1 cellular context compared by ENCODE assay signal in the genomic region with DNA sequence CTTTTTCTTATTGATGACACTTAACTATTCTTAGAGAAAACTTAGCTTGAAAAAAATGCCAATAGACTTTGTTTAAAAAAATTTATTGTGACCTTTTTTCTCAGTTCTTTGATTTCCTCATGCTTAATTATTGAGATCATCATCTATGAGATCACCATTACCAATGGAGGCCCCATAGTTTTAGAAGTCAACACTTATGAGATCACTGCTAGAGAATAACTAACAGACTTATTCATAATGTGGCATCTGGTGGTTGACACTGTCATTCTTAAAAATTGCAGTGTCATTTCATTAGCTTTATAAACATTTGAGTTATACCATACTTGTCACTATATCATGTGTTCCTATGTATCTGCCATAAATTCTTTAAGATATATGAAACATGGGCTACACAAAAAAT.
TF ChIP-seq lines count a peak whose summit lies in the region.

No MANE protein-coding gene starts in this region.

TF ChIP-seq in K562, 482 proteins besides CTCF, POLR2A, EP300 and RAD21 (continued from another document):
- TF ChIP-seq, protein P1, sequence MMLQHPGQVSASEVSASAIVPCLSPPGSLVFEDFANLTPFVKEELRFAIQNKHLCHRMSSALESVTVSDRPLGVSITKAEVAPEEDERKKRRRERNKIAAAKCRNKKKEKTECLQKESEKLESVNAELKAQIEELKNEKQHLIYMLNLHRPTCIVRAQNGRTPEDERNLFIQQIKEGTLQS (IDR thresholded peaks at IDR 0.05): 0 out of 2 replicates have a peak, but pooled peaks have one; percentile 29
- TF ChIP-seq, protein P1 (CRISPR knock-in tag; conservative IDR thresholded peaks at IDR 0.05): no peak
- no peak for TF ChIP-seq TEAD1 (CRISPR knock-in tag; IDR thresholded peaks at IDR 0.05)
- TF ChIP-seq, protein P2, sequence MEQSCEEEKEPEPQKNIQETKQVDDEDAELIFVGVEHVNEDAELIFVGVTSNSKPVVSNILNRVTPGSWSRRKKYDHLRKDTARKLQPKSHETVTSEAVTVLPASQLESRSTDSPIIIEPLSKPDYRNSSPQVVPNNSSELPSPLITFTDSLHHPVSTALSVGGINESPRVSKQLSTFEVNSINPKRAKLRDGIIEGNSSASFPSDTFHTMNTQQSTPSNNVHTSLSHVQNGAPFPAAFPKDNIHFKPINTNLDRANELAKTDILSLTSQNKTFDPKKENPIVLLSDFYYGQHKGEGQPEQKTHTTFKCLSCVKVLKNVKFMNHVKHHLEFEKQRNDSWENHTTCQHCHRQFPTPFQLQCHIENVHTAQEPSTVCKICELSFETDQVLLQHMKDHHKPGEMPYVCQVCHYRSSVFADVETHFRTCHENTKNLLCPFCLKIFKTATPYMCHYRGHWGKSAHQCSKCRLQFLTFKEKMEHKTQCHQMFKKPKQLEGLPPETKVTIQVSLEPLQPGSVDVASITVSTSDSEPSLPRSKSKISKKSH (CRISPR knock-in tag; IDR thresholded peaks at IDR 0.05): no peak
- TF ChIP-seq TEAD2 (tag; IDR thresholded peaks at IDR 0.05): no peak
- TF ChIP-seq ZNF316 (IDR thresholded peaks at IDR 0.05): peak; percentile 7; the same call in 1 of the 2 replicates
